ENCODE assay signal across 8 cellular contexts in genomic region chr7:47600199-47601118, GRCh38. TPM values are rescaled to one million over a fixed set of nuclear protein-coding genes. Genes with fewer than 3 reads are reported as not detected.
DNase-seq lines count a peak whose midpoint lies in the region; ATAC-seq, FAIRE-seq and TF ChIP-seq lines count a peak whose summit lies in the region.

No MANE protein-coding gene starts in this region.

- no peaks in the 10 kb centered on the region for H4K20me1 ChIP-seq in OCI-LY3 (ENCODE audit: insufficient read depth, low read length)

- H3K4me3 ChIP-seq in A549 (peak overlapping the region; percentile 19; the same call in 2 of the 3 replicates), OCI-LY3 (ENCODE audit: low read length) (peak overlapping the region; percentile 37), psoas muscle (no peak overlapping the region)

- intact Hi-C loops in psoas muscle (cut with DNase I) = no loop called here

- WGBS in A549 (ENCODE audit: missing lambda C conversion rate) = 26% methylated on average over 15 of the region's 15 CpGs
- WGBS in psoas muscle, 3 donors = 78 to 83% (median 79%) methylated on average over 15 of the region's 15 CpGs

- no peak overlapping the region for H3K4me3 Mint-ChIP-seq in progenitor cell of endocrine pancreas (ENCODE audit: low read depth)

- TF ChIP-seq POLR2A in A549 (IDR thresholded peaks at IDR 0.05; ENCODE audit: low read length) = 0 out of 2 replicates have a peak, but pooled peaks have one; percentile 20

- H3K4me1 Mint-ChIP-seq in progenitor cell of endocrine pancreas (ENCODE audit: low read depth) = peaks cover 21% of the 10 kb centered on the region

- no peak for TF ChIP-seq CTCF in A549 (IDR thresholded peaks at IDR 0.05)
- no peak for TF ChIP-seq CTCF in OCI-LY3 (IDR thresholded peaks at IDR 0.05; ENCODE audit: low read depth, low read length)
- TF ChIP-seq CTCF in foreskin keratinocyte (conservative IDR thresholded peaks at IDR 0.05) = no peak
- no peak for TF ChIP-seq CTCF in progenitor cell of endocrine pancreas (IDR thresholded peaks at IDR 0.05; ENCODE audit: unreplicated experiment)
- no peak for TF ChIP-seq CTCF in psoas muscle (IDR thresholded peaks at IDR 0.05)

- DNase-seq in A549 (ENCODE audit: low read depth in 1 of 2, low spot score in 1 of 2) = peak in 1 of 2 experiments; percentile 87
- peak; percentile 69 to 84 for DNase-seq in foreskin keratinocyte
- DNase-seq in progenitor cell of endocrine pancreas (ENCODE audit: low spot score, unreplicated experiment) = no peak
- no peak for DNase-seq in NCI-H2196 treated with DMSO at 0.1 percent for 48 hours (lab: John Stamatoyannopoulos, UW; ENCODE audit: unreplicated experiment)
- no peak for DNase-seq in psoas muscle
- no peak for DNase-seq in OCI-M2 (lab: John Stamatoyannopoulos, UW; ENCODE audit: unreplicated experiment)

- peak; percentile 88 for FAIRE-seq in A549 (lab: Jason Lieb, UNC)

- H3K27ac Mint-ChIP-seq in progenitor cell of endocrine pancreas = no peak overlapping the region

- no peaks in the 10 kb centered on the region for H3K79me2 ChIP-seq in OCI-LY3 (ENCODE audit: low read length)

- H2AFZ ChIP-seq in OCI-LY3 (ENCODE audit: low read depth, low read length) = peak overlapping the region; percentile 53; the same call in 1 of the 2 replicates

- peak overlapping the region; percentile 99 for H3K27ac ChIP-seq in A549
- H3K27ac ChIP-seq in OCI-LY3 (ENCODE audit: low read length) = peak overlapping the region; percentile 40
- peak overlapping the region; percentile 42 for H3K27ac ChIP-seq in foreskin keratinocyte
- H3K27ac ChIP-seq in psoas muscle = no peak overlapping the region

- no peaks in the 10 kb centered on the region for H3K27me3 Mint-ChIP-seq in progenitor cell of endocrine pancreas

- no peak for TF ChIP-seq EP300 in A549 (IDR thresholded peaks at IDR 0.05)

- TF ChIP-seq RAD21 in A549 (conservative IDR thresholded peaks at IDR 0.05 in 1 of 2, IDR thresholded peaks at IDR 0.05 in 1 of 2) = peak; percentile 9 to 17; a peak in 3 of 5 replicates

- peaks cover 19% of the 10 kb centered on the region for H3K9me3 Mint-ChIP-seq in progenitor cell of endocrine pancreas (ENCODE audit: low read depth)

- POLR2A ChIA-PET in A549 (lab: Yijun Ruan, JAX) = interaction anchor here (0.6 to 3.1 kb wide), 18 partner anchors 9 to 483 kb away, joined by 4 to 62 read pairs (median 7); partner anchors contain the start of gene TNS3

- CTCF ChIA-PET in A549 (lab: Yijun Ruan, JAX) = interaction anchor here (0.6 to 2.4 kb wide), 12 partner anchors 8 to 219 kb away, joined by 3 to 16 read pairs (median 4); partner anchors contain the start of gene TNS3

- H3K9ac ChIP-seq in OCI-LY3 (ENCODE audit: low read length) = 0 out of 2 replicates have a peak overlapping the region, but pooled peaks have one; percentile 10

- ATAC-seq in A549 = peak; percentile 70 to 71
- ATAC-seq in GM21619 (IDR thresholded peaks at IDR 0.05; ENCODE audit: unreplicated experiment) = peak; percentile 52
- ATAC-seq in foreskin keratinocyte = peak; percentile 75
- ATAC-seq in psoas muscle = no peak

- H3K36me3 Mint-ChIP-seq in progenitor cell of endocrine pancreas (ENCODE audit: insufficient read depth) = peaks cover 4% of the 10 kb centered on the region

- H3K9me3 ChIP-seq in A549 = no peaks in the 10 kb centered on the region
- H3K9me3 ChIP-seq in OCI-LY3 (ENCODE audit: insufficient read depth, low read length) = peaks cover 5% of the 10 kb centered on the region; the same call in 1 of the 2 replicates
- no peaks in the 10 kb centered on the region for H3K9me3 ChIP-seq in psoas muscle

- peaks cover 95% of the 10 kb centered on the region for H3K4me1 ChIP-seq in A549
- H3K4me1 ChIP-seq in OCI-LY3 (ENCODE audit: low read length) = peaks cover 25% of the 10 kb centered on the region
- peaks cover 28% of the 10 kb centered on the region for H3K4me1 ChIP-seq in foreskin keratinocyte
- no peaks in the 10 kb centered on the region for H3K4me1 ChIP-seq in psoas muscle

- H3K27me3 ChIP-seq in OCI-LY3 (ENCODE audit: low read depth, low read length) (no peaks in the 10 kb centered on the region), foreskin keratinocyte (no peaks in the 10 kb centered on the region), psoas muscle (ENCODE audit: insufficient read depth in 3 of 3, low read length in 2 of 3) (no peaks in the 10 kb centered on the region)

- peak overlapping the region; percentile 83 for H3K4me2 ChIP-seq in A549
- peak overlapping the region; percentile 78 for H3K4me2 ChIP-seq in OCI-LY3 (ENCODE audit: low read length)

- H3K36me3 ChIP-seq in OCI-LY3 (replicated peaks; ENCODE audit: low read depth, low read length) (no peaks in the 10 kb centered on the region), psoas muscle (ENCODE audit: insufficient read depth in 1 of 2, low read depth in 1 of 2) (no peaks in the 10 kb centered on the region)

TF ChIP-seq in A549, 52 proteins besides CTCF, POLR2A, EP300 and RAD21 (continues in another document):
- TF ChIP-seq CBX8 (IDR thresholded peaks at IDR 0.05) (no peak), ESRRA (IDR thresholded peaks at IDR 0.05; ENCODE audit: borderline replicate concordance, low read length) (no peak), TP53 (CRISPR knock-in tag; IDR thresholded peaks at IDR 0.05) (no peak), ELK1 (IDR thresholded peaks at IDR 0.05; ENCODE audit: low read depth, low read length) (no peak), ZNF302 (CRISPR knock-in tag; IDR thresholded peaks at IDR 0.05) (0 out of 2 replicates have a peak, but pooled peaks have one; percentile 29), E2F6 (IDR thresholded peaks at IDR 0.05; ENCODE audit: borderline replicate concordance, low read depth) (peak; percentile 14; the same call in 1 of the 2 replicates), JUN (IDR thresholded peaks at IDR 0.05) (no peak), MAX (IDR thresholded peaks at IDR 0.05) (peak; percentile 10), EHMT2 (IDR thresholded peaks at IDR 0.05; ENCODE audit: low read depth) (no peak), HOXA7 (CRISPR knock-in tag; IDR thresholded peaks at IDR 0.05) (peak; percentile 29; the same call in 1 of the 2 replicates), NPAS2 (CRISPR knock-in tag; IDR thresholded peaks at IDR 0.05; ENCODE audit: borderline replicate concordance) (no peak), RARB (CRISPR knock-in tag; IDR thresholded peaks at IDR 0.05) (no peak), BCL3 (IDR thresholded peaks at IDR 0.05) (no peak; the same call in 2 of the 3 replicates), HEYL (CRISPR knock-in tag; IDR thresholded peaks at IDR 0.05) (no peak), FOXS1 (CRISPR knock-in tag; IDR thresholded peaks at IDR 0.05) (peak; percentile 24; the same call in 1 of the 2 replicates), USF2 (IDR thresholded peaks at IDR 0.05) (no peak), CEBPB (IDR thresholded peaks at IDR 0.05) (0 out of 4 replicates have a peak, but pooled peaks of 1 of the 2 experiments have one; percentile 6), EHF (CRISPR knock-in tag; IDR thresholded peaks at IDR 0.05) (peak; percentile 21; the same call in 1 of the 2 replicates)

RNA-seq across cellular contexts. Expression of gene TNS3, which starts 18.5 kb away (rescaled TPM):
- 134 and 137 TPM in 2 replicates for polyA plus RNA-seq in A549 (2011; rRNA removed)
- polyA plus RNA-seq in A549 (2012; cell fraction: cytosol; rRNA removed) = 80.9 and 113 TPM in 2 replicates
- 217 and 283 TPM in 2 replicates for polyA plus RNA-seq in A549 (2012; cell fraction: nucleus; rRNA removed)
- polyA plus RNA-seq in A549 (2017; fragmentation: RNase III; extraction: RNeasy Plus Mini Kit Qiagen cat#74134 plus additional on column Dnase treatment) = 107 to 122 TPM (median 107 TPM) in 3 replicates
- polyA minus RNA-seq in A549 (2011; rRNA and poly(A)+ RNA removed) = 438 and 510 TPM in 2 replicates
- 6.6 and 9.4 TPM in 2 replicates for total RNA-seq in foreskin keratinocyte
- 2.4 and 2.9 TPM in 2 replicates for polyA plus RNA-seq in foreskin keratinocyte
- 117 and 120 TPM in 2 replicates for total RNA-seq in progenitor cell of endocrine pancreas
- total RNA-seq in psoas muscle = 10 to 100 TPM; 35.0 to 75.3 (median 45.6) TPM
- 10 to 100 TPM; 11.5 to 20.2 (median 12.5) TPM for polyA plus RNA-seq in psoas muscle

Comparison
In these comparisons a context has a peak if more than half of its experiments do, and no peak if none do; other contexts are left out.
1. ATAC-seq: peak in A549 (2 of 2), GM21619 (single experiment) and foreskin keratinocyte (single experiment); none in psoas muscle (0 of 4).
2. DNase-seq: peak in foreskin keratinocyte (2 of 2); none in progenitor cell of endocrine pancreas (single experiment), NCI-H2196 treated with DMSO at 0.1 percent for 48 hours (single experiment), psoas muscle (0 of 2) and OCI-M2 (single experiment).